In genomic region chr12:53096089-53096741, GRCh38 we compare ENCODE assay signal across 8 cellular contexts. TPM values are rescaled to one million over a fixed set of nuclear protein-coding genes. Genes with fewer than 3 reads are reported as not detected.
DNase-seq lines count a peak whose midpoint lies in the region; ATAC-seq and TF ChIP-seq lines count a peak whose summit lies in the region.

No MANE protein-coding gene starts in this region.

- no peaks in the 10 kb centered on the region for H3K27me3 Mint-ChIP-seq in chondrocyte (ENCODE audit: low read depth)

- no peak overlapping the region for H3K4me3 ChIP-seq in lung

- ATAC-seq in lung (ENCODE audit: insufficient read depth, low FRiP score) (peak; percentile 23), HG02840 (IDR thresholded peaks at IDR 0.05; ENCODE audit: low FRiP score, unreplicated experiment) (no peak), GM19035 (IDR thresholded peaks at IDR 0.05; ENCODE audit: unreplicated experiment) (no peak)

- no peak for TF ChIP-seq CTCF in chondrocyte (IDR thresholded peaks at IDR 0.05)
- no peak for TF ChIP-seq CTCF in lung (IDR thresholded peaks at IDR 0.05; ENCODE audit: control extremely low read depth, extremely low read depth)

- peak overlapping the region in 1 of 2 donors; percentile 82 for H3K27ac ChIP-seq in lung (ENCODE audit: low read depth in 1 of 2, low read length in 1 of 2)

- peaks cover 6 to 10% of the 10 kb centered on the region in 2 donors for H3K4me1 ChIP-seq in lung (ENCODE audit: control insufficient read depth in 2 of 2, insufficient read depth in 2 of 2, low read length in 2 of 2)

- H3K27ac Mint-ChIP-seq in chondrocyte (ENCODE audit: unreplicated experiment): no peak overlapping the region

- H3K36me3 Mint-ChIP-seq in chondrocyte (ENCODE audit: low read depth): no peaks in the 10 kb centered on the region

- peak overlapping the region; percentile 44 for H3K4me3 Mint-ChIP-seq in chondrocyte (ENCODE audit: unreplicated experiment)

- peaks cover 24% of the 10 kb centered on the region for H3K4me1 Mint-ChIP-seq in chondrocyte (ENCODE audit: low read depth)

- H3K9me3 Mint-ChIP-seq in chondrocyte (ENCODE audit: low read depth): no peaks in the 10 kb centered on the region

- 53 to 54% methylated on average over 11 of the region's 11 CpGs for WGBS in lung, 2 donors

- H3K9me3 ChIP-seq in lung (ENCODE audit: control insufficient read depth in 2 of 2, insufficient read depth in 1 of 2, low read length in 1 of 2): no peaks in the 10 kb centered on the region

- DNase-seq in activated effector memory CD4-positive, alpha-beta T cell treated with anti-CD3 and anti-CD28 coated beads, Interleukin-2, amount 50 U/mL, for 16 hours: peak; percentile 53
- DNase-seq in activated effector memory CD4-positive, alpha-beta T cell treated with Interleukin-2 at 50 U/mL for 16 hours: no peak
- DNase-seq in chondrocyte (ENCODE audit: low spot score): no peak
- peak; percentile 57 for DNase-seq in lung (ENCODE audit: low spot score)
- peak; percentile 75 for DNase-seq in ureter (ENCODE audit: low spot score)
- DNase-seq in DMS 273 treated with DMSO at 0.1 percent for 48 hours (lab: John Stamatoyannopoulos, UW): no peak

- no peaks in the 10 kb centered on the region for H3K36me3 ChIP-seq in lung (ENCODE audit: control insufficient read depth in 2 of 2, insufficient read depth in 2 of 2, low read length in 2 of 2)

- no peaks in the 10 kb centered on the region for H3K27me3 ChIP-seq in lung (ENCODE audit: control insufficient read depth, insufficient read depth)

RNA-seq across cellular contexts. Expression of gene IGFBP6, which starts 1.3 kb away (rescaled TPM):
- 7.0 to 10.0 TPM (median 8.9 TPM) in 3 replicates for total RNA-seq in chondrocyte
- total RNA-seq in lung: 10 to 100 TPM; 16.0 to 42.5 TPM
- polyA plus RNA-seq in lung: 10 to 100 TPM; 15.9 to 75.0 TPM
- 133 TPM for total RNA-seq in ureter

RNA-seq across cellular contexts. Expression of gene SOAT2, which starts 7.1 kb away (rescaled TPM):
- total RNA-seq in chondrocyte (not detected in 3 replicates), lung (under 1 TPM in 1 of 2 donors, not detected in 1; 0.21 TPM), ureter (0.18 TPM)
- under 1 TPM; 0.06 to 0.10 TPM for polyA plus RNA-seq in lung

RNA-seq across cellular contexts. Expression of gene SPRYD3, which starts 17.0 kb away (rescaled TPM):
- 37.1 to 40.2 TPM (median 38.5 TPM) in 3 replicates for total RNA-seq in chondrocyte
- total RNA-seq in lung: 10 to 100 TPM; 17.1 to 60.2 TPM
- polyA plus RNA-seq in lung: 10 to 100 TPM; 24.4 to 45.5 TPM
- 66.6 TPM for total RNA-seq in ureter

RNA-seq across cellular contexts. Expression of gene TNS2, which starts 46.4 kb away (rescaled TPM):
- 104 to 107 TPM (median 105 TPM) in 3 replicates for total RNA-seq in chondrocyte
- total RNA-seq in lung: 100 to 1,000 TPM in 1 of 2 donors, 10 to 100 TPM in 1; 56.7 to 182 TPM
- 100 to 1,000 TPM in 1 of 2 donors, 10 to 100 TPM in 1; 72.8 to 138 TPM for polyA plus RNA-seq in lung
- 198 TPM for total RNA-seq in ureter

Comparison
In these comparisons a context has a peak if more than half of its experiments do, and no peak if none do; other contexts are left out.
1. DNase-seq: peak in activated effector memory CD4-positive, alpha-beta T cell treated with anti-CD3 and anti-CD28 coated beads, Interleukin-2, amount 50 U/mL, for 16 hours (single experiment), lung (single experiment) and ureter (single experiment); none in activated effector memory CD4-positive, alpha-beta T cell treated with Interleukin-2 at 50 U/mL for 16 hours (single experiment), chondrocyte (single experiment) and DMS 273 treated with DMSO at 0.1 percent for 48 hours (single experiment).